In genomic region chr19:31380854-31381253, GRCh38 we compare ENCODE assay signal across 17 cellular contexts. TPM values are rescaled to one million over a fixed set of nuclear protein-coding genes. Genes with fewer than 3 reads are reported as not detected.
"Had no signal": no experiment of that assay in that cellular context is flagged by ENCODE, and none has a peak within 500 bp of the region (broad histone marks: within the 10 kb centered on the region; RNA-seq: fewer than 3 reads in every experiment).

No MANE protein-coding gene starts in this region.

- H3K4me2 ChIP-seq: KMS-11 had no signal

- H3K27ac Mint-ChIP-seq: IgD-negative memory B cell had no signal

- DNase-seq: Kasumi-1, MM.1S, NCI-H1092 treated with DMSO at 0.1 percent for 48 hours, NCI-H1436, NCI-H187 treated with DMSO at 0.1 percent for 48 hours, NCI-H2029 treated with DMSO at 0.1 percent for 48 hours, NCI-H2171 treated with DMSO at 0.1 percent for 48 hours, NCI-H524, NCI-H526 treated with DMSO at 0.1 percent for 48 hours, NCI-H748 treated with DMSO at 0.1 percent for 48 hours, SHP77 had no signal

- H3K27ac ChIP-seq: HL-60, KMS-11, RWPE1 had no signal

- H3K4me3 ChIP-seq: K562 had no signal

- H3K36me3 Mint-ChIP-seq: IgD-negative memory B cell had no signal

- H3K4me1 Mint-ChIP-seq: IgD-negative memory B cell had no signal

- ATAC-seq: K562, Panc1 had no signal

RNA-seq across cellular contexts. Expression of gene TSHZ3, which starts 31.6 kb away (rescaled TPM):
- polyA plus RNA-seq: IgD-negative memory B cell had no signal
